Comparison of ENCODE assay signal across 24 cellular contexts in genomic region chr1:39905142-39905541, GRCh38. TPM values are rescaled to one million over a fixed set of nuclear protein-coding genes. Genes with fewer than 3 reads are reported as not detected.
A peak's percentile ranks its signal among the peaks of the same experiment; 100 is the strongest.
DNase-seq lines count a peak whose midpoint lies in the region; ATAC-seq and TF ChIP-seq lines count a peak whose summit lies in the region.
"Had no signal": no experiment of that assay in that cellular context is flagged by ENCODE, and none has a peak within 500 bp of the region (broad histone marks: within the 10 kb centered on the region; RNA-seq: fewer than 3 reads in every experiment).

No MANE protein-coding gene starts in this region.

- TF ChIP-seq POLR2A in breast epithelium (IDR thresholded peaks at IDR 0.05) = no peak

- H3K27me3 ChIP-seq in breast epithelium = peaks cover 0 to 2% of the 10 kb centered on the region in 2 donors
- peaks cover 41% of the 10 kb centered on the region for H3K27me3 ChIP-seq in neutrophil

- intact Hi-C loops in MCF 10A (cut with micrococcal nuclease) (no loop called here), breast epithelium (cut with DNase I; ENCODE audit: low total_unique reads) (no loop called here)
- intact Hi-C loops in dendritic cell treated with granulocyte-macrophage colony-stimulating factor and Interleukin-4, amounts not matched to agents 40 ng/mL and 50 ng/mL, for 4 days (cut with micrococcal nuclease) = no loop called here

- H3K36me3 ChIP-seq in breast epithelium (no peaks in the 10 kb centered on the region), neutrophil (no peaks in the 10 kb centered on the region)
- H3K36me3 ChIP-seq: BE2C, HAP-1 had no signal

- H3K4me1 ChIP-seq in breast epithelium = peaks cover 0 to 8% of the 10 kb centered on the region in 2 donors
- H3K4me1 ChIP-seq in neutrophil (ENCODE audit: control insufficient read depth in 1 of 2, insufficient read depth in 1 of 2, low read depth in 1 of 2, low read length in 1 of 2) = peaks cover 43 to 49% of the 10 kb centered on the region in 2 experiments
- H3K4me1 ChIP-seq: BE2C had no signal

- TF ChIP-seq CTCF in MCF 10A (IDR thresholded peaks at IDR 0.05; ENCODE audit: unreplicated experiment) (no peak), breast epithelium (IDR thresholded peaks at IDR 0.05) (no peak), neutrophil (IDR thresholded peaks at IDR 0.05) (no peak)

- H3K4me3 ChIP-seq in breast epithelium (no peak overlapping the region), neutrophil (ENCODE audit: low read depth in 1 of 2, low read length in 1 of 2) (no peak overlapping the region)
- H3K4me3 ChIP-seq: A549, GM12878, HAP-1 had no signal

- H3K4me3 Mint-ChIP-seq in MCF 10A (ENCODE audit: unreplicated experiment) = no peak overlapping the region
- H3K4me3 Mint-ChIP-seq in dendritic cell treated with granulocyte-macrophage colony-stimulating factor and Interleukin-4, amounts not matched to agents 40 ng/mL and 50 ng/mL, for 4 days = no peak overlapping the region
- H3K4me3 Mint-ChIP-seq: CD4-positive, alpha-beta T cell; CD8-positive, alpha-beta memory T cell; HFFc6 had no signal

- peak; percentile 35 for DNase-seq in MCF 10A (ENCODE audit: unreplicated experiment)
- no peak for DNase-seq in breast epithelium (ENCODE audit: low spot score in 2 of 2)
- DNase-seq in NOMO-1 treated with DMSO at 0.1 percent for 48 hours (lab: John Stamatoyannopoulos, UW; ENCODE audit: unreplicated experiment) = peak; percentile 59
- DNase-seq in NCI-H2107 (lab: John Stamatoyannopoulos, UW) = no peak
- DNase-seq in NCI-H510A (lab: John Stamatoyannopoulos, UW) = no peak
- DNase-seq: 8988T; ACHN; AML-193; BE2C; C1 segment of cervical spinal cord; CD4-positive, alpha-beta T cell; CD8-positive, alpha-beta memory T cell; DMS 273 treated with DMSO at 0.1 percent for 48 hours; DMS79; EL; GDM1; GOT3; HFFc6 had no signal

- H3K36me3 Mint-ChIP-seq in MCF 10A (ENCODE audit: insufficient read depth, unreplicated experiment) = no peaks in the 10 kb centered on the region
- peaks cover 13% of the 10 kb centered on the region for H3K36me3 Mint-ChIP-seq in dendritic cell treated with granulocyte-macrophage colony-stimulating factor and Interleukin-4, amounts not matched to agents 40 ng/mL and 50 ng/mL, for 4 days (ENCODE audit: low read depth)

- no TSS peak for BruUV-seq in MCF 10A (replicated peaks; lab: Mats Ljungman, UMichigan)

- no peak for ATAC-seq in GM21526 (IDR thresholded peaks at IDR 0.05; ENCODE audit: low FRiP score, unreplicated experiment)
- ATAC-seq: A549, GM12878 had no signal

- H3K9me3 ChIP-seq in breast epithelium (no peaks in the 10 kb centered on the region), neutrophil (no peaks in the 10 kb centered on the region)
- H3K9me3 ChIP-seq: BE2C had no signal

- no peaks in the 10 kb centered on the region for H3K4me1 Mint-ChIP-seq in MCF 10A (ENCODE audit: insufficient read depth, unreplicated experiment)
- peaks cover 58% of the 10 kb centered on the region for H3K4me1 Mint-ChIP-seq in dendritic cell treated with granulocyte-macrophage colony-stimulating factor and Interleukin-4, amounts not matched to agents 40 ng/mL and 50 ng/mL, for 4 days (ENCODE audit: low read depth)

- no peak overlapping the region for H3K27ac Mint-ChIP-seq in MCF 10A (ENCODE audit: low read depth, unreplicated experiment)
- H3K27ac Mint-ChIP-seq in dendritic cell treated with granulocyte-macrophage colony-stimulating factor and Interleukin-4, amounts not matched to agents 40 ng/mL and 50 ng/mL, for 4 days = peak overlapping the region; percentile 58
- H3K27ac Mint-ChIP-seq: CD4-positive, alpha-beta T cell; CD8-positive, alpha-beta memory T cell; HFFc6 had no signal

- POLR2A ChIA-PET in MCF 10A (lab: Yijun Ruan, JAX) = no interaction called here

- H3K27ac ChIP-seq in breast epithelium = no peak overlapping the region
- peak overlapping the region; percentile 42 for H3K27ac ChIP-seq in neutrophil
- H3K27ac ChIP-seq: A549 had no signal

- H3K27me3 Mint-ChIP-seq in MCF 10A (ENCODE audit: insufficient read depth, unreplicated experiment) = peaks cover 4% of the 10 kb centered on the region
- peaks cover 7% of the 10 kb centered on the region for H3K27me3 Mint-ChIP-seq in dendritic cell treated with granulocyte-macrophage colony-stimulating factor and Interleukin-4, amounts not matched to agents 40 ng/mL and 50 ng/mL, for 4 days

- CTCF ChIA-PET in MCF 10A (lab: Yijun Ruan, JAX) = interaction anchor here (0.6 to 4.0 kb wide), 3 partner anchors 14 to 90 kb away, joined by 3 to 27 read pairs (median 4); no protein-coding TSS in a partner anchor

- no peaks in the 10 kb centered on the region for H3K9me3 Mint-ChIP-seq in MCF 10A (ENCODE audit: unreplicated experiment)
- no peaks in the 10 kb centered on the region for H3K9me3 Mint-ChIP-seq in dendritic cell treated with granulocyte-macrophage colony-stimulating factor and Interleukin-4, amounts not matched to agents 40 ng/mL and 50 ng/mL, for 4 days

RNA-seq across cellular contexts. Expression of gene MYCL, which starts 3.4 kb away (rescaled TPM):
- total RNA-seq in MCF 10A (2022) = 0.63 and 1.1 TPM in 2 replicates
- total RNA-seq in breast epithelium = 1 to 10 TPM in 1 of 3 donors, under 1 TPM in 2; 0.32 to 5.3 (median 0.98) TPM

RNA-seq across cellular contexts. Expression of gene TRIT1, which starts 21.8 kb away (rescaled TPM):
- total RNA-seq in MCF 10A (2022) (27.4 and 30.6 TPM in 2 replicates), breast epithelium (10 to 100 TPM; 10.1 to 30.3 (median 19.3) TPM)

RNA-seq across cellular contexts. Expression of gene MFSD2A, which starts 49.8 kb away (rescaled TPM):
- 49.1 and 52.9 TPM in 2 replicates for total RNA-seq in MCF 10A (2022)
- total RNA-seq in breast epithelium = 10 to 100 TPM in 1 of 3 donors, 1 to 10 TPM in 2; 3.0 to 61.5 (median 7.9) TPM

Comparison
In these comparisons a context has a peak if more than half of its experiments do, and no peak if none do; other contexts are left out.
1. DNase-seq: peak in MCF 10A (single experiment) and NOMO-1 treated with DMSO at 0.1 percent for 48 hours (single experiment); none in breast epithelium (0 of 2), NCI-H2107 (single experiment) and NCI-H510A (single experiment).